18 cellular contexts compared by ENCODE assay signal in genomic region chr18:46734981-46735380, GRCh38. TPM values are rescaled to one million over a fixed set of nuclear protein-coding genes. Genes with fewer than 3 reads are reported as not detected.
DNase-seq lines count a peak whose midpoint lies in the region; ATAC-seq and TF ChIP-seq lines count a peak whose summit lies in the region.
"Had no signal": no experiment of that assay in that cellular context is flagged by ENCODE, and none has a peak within 500 bp of the region (broad histone marks: within the 10 kb centered on the region; RNA-seq: fewer than 3 reads in every experiment).

No MANE protein-coding gene starts in this region.

- CTCF ChIA-PET in activated CD8-positive, alpha-beta memory T cell treated with anti-CD3 and anti-CD28 coated beads, Interleukin-2, amount 10 ng/mL, durations not matched to agents 7 days and 5 days (lab: Charles Lee) = no interaction called here

- no peak overlapping the region for H3K27ac Mint-ChIP-seq in activated CD8-positive, alpha-beta memory T cell treated with anti-CD3 and anti-CD28 coated beads, Interleukin-2, amount 10 ng/mL, durations not matched to agents 7 days and 5 days
- peak overlapping the region; percentile 5 for H3K27ac Mint-ChIP-seq in neural crest cell (ENCODE audit: unreplicated experiment)
- H3K27ac Mint-ChIP-seq: B cell; CD4-positive, alpha-beta T cell; CD8-positive, alpha-beta T cell had no signal

- peak; percentile 11 for DNase-seq in activated CD8-positive, alpha-beta memory T cell treated with anti-CD3 and anti-CD28 coated beads, Interleukin-2, amount 10 ng/mL, durations not matched to agents 7 days and 5 days
- DNase-seq in activated CD8-positive, alpha-beta memory T cell treated with anti-CD3 and anti-CD28 coated beads for 24 hours = no peak
- DNase-seq in left lobe of liver (ENCODE audit: low spot score) (peak; percentile 6), neural crest cell (ENCODE audit: low read depth, low spot score) (no peak), posterior vena cava (ENCODE audit: low spot score) (peak; percentile 2), NCI-H1930 (lab: John Stamatoyannopoulos, UW) (no peak), Right ventricle myocardium inferior (ENCODE audit: missing footprints) (no peak)
- DNase-seq: AML-193; Caco-2; Calu3; CD4-positive, alpha-beta T cell; DMS79 treated with DMSO at 0.1 percent for 48 hours; GF-D8 had no signal

- intact Hi-C loops in posterior vena cava (cut with DNase I) = no loop called here
- intact Hi-C loops in Right ventricle myocardium inferior (cut with DNase I) = no loop called here

- no peak overlapping the region for H3K4me3 Mint-ChIP-seq in activated CD8-positive, alpha-beta memory T cell treated with anti-CD3 and anti-CD28 coated beads, Interleukin-2, amount 10 ng/mL, durations not matched to agents 7 days and 5 days
- no peak overlapping the region for H3K4me3 Mint-ChIP-seq in neural crest cell
- H3K4me3 Mint-ChIP-seq: B cell; CD4-positive, alpha-beta T cell; CD8-positive, alpha-beta T cell had no signal

- peaks cover 14% of the 10 kb centered on the region for H3K27me3 Mint-ChIP-seq in activated CD8-positive, alpha-beta memory T cell treated with anti-CD3 and anti-CD28 coated beads, Interleukin-2, amount 10 ng/mL, durations not matched to agents 7 days and 5 days
- H3K27me3 Mint-ChIP-seq in neural crest cell (ENCODE audit: low read depth) = peaks cover 5% of the 10 kb centered on the region

- ATAC-seq in activated CD8-positive, alpha-beta memory T cell treated with anti-CD3 and anti-CD28 coated beads, Interleukin-2, amount 10 ng/mL, durations not matched to agents 7 days and 5 days = no peak
- ATAC-seq in left lobe of liver (no peak), HG03354 (IDR thresholded peaks at IDR 0.05; ENCODE audit: poor library complexity, severe bottlenecking, unreplicated experiment) (no peak), Right ventricle myocardium inferior (no peak)
- ATAC-seq: A549; CD8-positive, alpha-beta T cell had no signal

- H3K4me1 Mint-ChIP-seq in activated CD8-positive, alpha-beta memory T cell treated with anti-CD3 and anti-CD28 coated beads, Interleukin-2, amount 10 ng/mL, durations not matched to agents 7 days and 5 days = no peaks in the 10 kb centered on the region
- peaks cover 4% of the 10 kb centered on the region for H3K4me1 Mint-ChIP-seq in neural crest cell
- H3K4me1 Mint-ChIP-seq: B cell had no signal

- H3K9me3 Mint-ChIP-seq in activated CD8-positive, alpha-beta memory T cell treated with anti-CD3 and anti-CD28 coated beads, Interleukin-2, amount 10 ng/mL, durations not matched to agents 7 days and 5 days (ENCODE audit: low read depth) = peaks cover 4% of the 10 kb centered on the region
- H3K9me3 Mint-ChIP-seq in neural crest cell = no peaks in the 10 kb centered on the region

- no peaks in the 10 kb centered on the region for H3K36me3 Mint-ChIP-seq in activated CD8-positive, alpha-beta memory T cell treated with anti-CD3 and anti-CD28 coated beads, Interleukin-2, amount 10 ng/mL, durations not matched to agents 7 days and 5 days
- no peaks in the 10 kb centered on the region for H3K36me3 Mint-ChIP-seq in neural crest cell (ENCODE audit: low read depth)
- H3K36me3 Mint-ChIP-seq: CD8-positive, alpha-beta T cell had no signal

- TF ChIP-seq CTCF in neural crest cell (conservative IDR thresholded peaks at IDR 0.05) = no peak

RNA-seq across cellular contexts. Expression of gene ST8SIA5, which starts 21.9 kb away (rescaled TPM):
- total RNA-seq in activated CD8-positive, alpha-beta memory T cell treated with anti-CD3 and anti-CD28 coated beads, Interleukin-2, amount 10 ng/mL, durations not matched to agents 7 days and 5 days = under 1 TPM in 1 of 2 experiments, not detected in 1; 0.23 TPM
- total RNA-seq in left lobe of liver (0.23 TPM), neural crest cell (0.79 and 2.7 TPM in 2 replicates), posterior vena cava (under 1 TPM; 0.14 to 0.42 TPM), Right ventricle myocardium inferior (2.6 TPM)
- total RNA-seq: A172; B cell; Caco-2; Calu3; CD8-positive, alpha-beta T cell had no signal

Comparison
In these comparisons a context has a peak if more than half of its experiments do, and no peak if none do; other contexts are left out.
1. DNase-seq: peak in activated CD8-positive, alpha-beta memory T cell treated with anti-CD3 and anti-CD28 coated beads, Interleukin-2, amount 10 ng/mL, durations not matched to agents 7 days and 5 days (single experiment), left lobe of liver (single experiment) and posterior vena cava (single experiment); none in activated CD8-positive, alpha-beta memory T cell treated with anti-CD3 and anti-CD28 coated beads for 24 hours (single experiment), neural crest cell (single experiment), NCI-H1930 (0 of 2) and Right ventricle myocardium inferior (single experiment).